In genomic region chr6:129239825-129240491, GRCh38 we compare ENCODE assay signal across 20 cellular contexts.
"Had no signal": no experiment of that assay in that cellular context is flagged by ENCODE, and none has a peak within 500 bp of the region (broad histone marks: within the 10 kb centered on the region; RNA-seq: fewer than 3 reads in every experiment).

No MANE protein-coding gene starts in this region.

- H3K27me3 ChIP-seq: gastroesophageal sphincter, heart left ventricle, hepatocyte, ovary, sigmoid colon, stomach, tibial artery had no signal

- H3K9me3 ChIP-seq: gastroesophageal sphincter, heart left ventricle, lower lobe of right lung, ovary, psoas muscle, sigmoid colon, stomach, tibial artery had no signal

- H3K36me3 ChIP-seq: gastroesophageal sphincter, lower lobe of right lung, ovary, sigmoid colon, stomach had no signal

- H3K79me2 ChIP-seq: hepatocyte had no signal

- H3K4me1 ChIP-seq: lower lobe of right lung, psoas muscle, sigmoid colon, tibial artery had no signal

- H2AFZ ChIP-seq: hepatocyte had no signal

- H3K4me3 ChIP-seq: coronary artery, gastroesophageal sphincter, heart left ventricle, hepatocyte, lower lobe of right lung, ovary, psoas muscle, sigmoid colon, stomach, tibial artery had no signal

- DNase-seq: dermis blood vessel endothelial cell; effector memory CD4-positive, alpha-beta T cell; foreskin fibroblast; heart left ventricle; left colon; left ventricle myocardium superior; lower lobe of right lung; natural killer cell; occipital lobe; ovary; psoas muscle; sigmoid colon; stimulated activated CD4-positive, alpha-beta T cell treated with anti-CD3 and anti-CD28 coated beads, Interleukin-2, amount 100 ng/mL, for 24 hours; stimulated activated CD4-positive, alpha-beta T cell treated with anti-CD3 and anti-CD28 coated beads, Interleukin-4, amount 100 ng/mL, for 24 hours; stimulated activated naive CD4-positive, alpha-beta T cell treated with Interleukin-2 at 50 U/mL for 16 hours; stomach; tibial artery had no signal

- H3K4me2 ChIP-seq: hepatocyte had no signal

- H3K27ac ChIP-seq: coronary artery, gastroesophageal sphincter, heart left ventricle, hepatocyte, lower lobe of right lung, ovary, psoas muscle, sigmoid colon, stomach, tibial artery had no signal
